ENCODE assay signal across 25 cellular contexts in genomic region chr3:80606073-80606472, GRCh38.
DNase-seq lines count a peak whose midpoint lies in the region; ATAC-seq and TF ChIP-seq lines count a peak whose summit lies in the region.
"Had no signal": no experiment of that assay in that cellular context is flagged by ENCODE, and none has a peak within 500 bp of the region (broad histone marks: within the 10 kb centered on the region; RNA-seq: fewer than 3 reads in every experiment).

No MANE protein-coding gene starts in this region.

- H3K4me2 ChIP-seq in mammary epithelial cell (ENCODE audit: insufficient read depth, low read depth, low read length) (no peak overlapping the region), hepatocyte (no peak overlapping the region)
- H3K4me2 ChIP-seq: BLaER1 treated with 17β-estradiol and CSF1 and Interleukin-3, amounts not matched to agents 10 nM and 100 nM had no signal

- H3K36me3 Mint-ChIP-seq in MCF 10A (ENCODE audit: insufficient read depth, unreplicated experiment) = no peaks in the 10 kb centered on the region
- H3K36me3 Mint-ChIP-seq in endodermal cell (ENCODE audit: low read depth) = no peaks in the 10 kb centered on the region
- no peaks in the 10 kb centered on the region for H3K36me3 Mint-ChIP-seq in type B pancreatic cell
- H3K36me3 Mint-ChIP-seq: activated naive CD8-positive, alpha-beta T cell had no signal

- H3K9ac ChIP-seq in mammary epithelial cell (ENCODE audit: insufficient read depth, low read length) (no peak overlapping the region), endodermal cell (ENCODE audit: extremely low read depth, low read length, poor library complexity, severe bottlenecking) (no peak overlapping the region)
- H3K9ac ChIP-seq: BLaER1 treated with 17β-estradiol and CSF1 and Interleukin-3, amounts not matched to agents 10 nM and 100 nM had no signal

- CTCF ChIA-PET in MCF 10A (lab: Yijun Ruan, JAX) (no interaction called here), mammary epithelial cell (lab: Charles Lee; ENCODE audit: low non-redundant PET) (interaction anchor here (0.6 kb wide), 1 partner anchor 148 kb away, joined by 3 read pairs; no protein-coding TSS in a partner anchor)

- H3K4me3 ChIP-seq in mammary epithelial cell (replicated peaks in 1 of 3; ENCODE audit: insufficient read depth in 1 of 3, low read depth in 2 of 3, low read length in 3 of 3) (no peak overlapping the region), endodermal cell (ENCODE audit: low read length) (no peak overlapping the region), hepatocyte (no peak overlapping the region)
- H3K4me3 ChIP-seq: BLaER1 treated with 17β-estradiol and CSF1 and Interleukin-3, amounts not matched to agents 10 nM and 100 nM; skin epidermis; transverse colon had no signal

- DNase-seq in MCF 10A (ENCODE audit: unreplicated experiment) = peak; percentile 1
- no peak for DNase-seq in mammary epithelial cell
- DNase-seq in endodermal cell = no peak
- DNase-seq in type B pancreatic cell (ENCODE audit: extremely low spot score, unreplicated experiment) = no peak
- DNase-seq in activated T-cell treated with anti-CD3 and anti-CD28 coated beads for 4 hours = no peak
- DNase-seq in hepatocyte (ENCODE audit: low spot score) = no peak
- DNase-seq: activated CD4-positive, alpha-beta T cell treated with anti-CD3 and anti-CD28 coated beads for 36 hours; activated CD8-positive, alpha-beta T cell treated with anti-CD3 and anti-CD28 coated beads, Interleukin-2, amount 10 ng/mL, durations not matched to agents 7 days and 5 days; activated effector memory CD4-positive, alpha-beta T cell treated with Interleukin-2 at 50 U/mL for 16 hours; anterior cingulate cortex; DMS79 treated with DMSO at 0.1 percent for 48 hours; NCI-H1048; NCI-H187 treated with DMSO at 0.1 percent for 48 hours; NCI-H69; nucleus accumbens; stimulated activated CD4-positive, alpha-beta T cell treated with anti-CD3 and anti-CD28 coated beads, Interleukin-2, amount 100 ng/mL, for 24 hours; transverse colon had no signal

- H3K79me2 ChIP-seq in mammary epithelial cell (ENCODE audit: insufficient read depth, low read length) (no peaks in the 10 kb centered on the region), hepatocyte (no peaks in the 10 kb centered on the region)

- no peak overlapping the region for H2AFZ ChIP-seq in mammary epithelial cell (ENCODE audit: low read depth, low read length)
- no peak overlapping the region for H2AFZ ChIP-seq in hepatocyte

- H3K27me3 ChIP-seq in mammary epithelial cell (ENCODE audit: insufficient read depth, low read length) (no peaks in the 10 kb centered on the region), endodermal cell (ENCODE audit: control insufficient read depth, insufficient read depth, low read length, poor library complexity, severe bottlenecking) (no peaks in the 10 kb centered on the region), hepatocyte (no peaks in the 10 kb centered on the region)
- H3K27me3 ChIP-seq: BLaER1 treated with 17β-estradiol and CSF1 and Interleukin-3, amounts not matched to agents 10 nM and 100 nM; transverse colon had no signal

- no peak for TF ChIP-seq CTCF in MCF 10A (IDR thresholded peaks at IDR 0.05; ENCODE audit: unreplicated experiment)
- TF ChIP-seq CTCF in mammary epithelial cell (conservative IDR thresholded peaks at IDR 0.05 in 1 of 2, IDR thresholded peaks at IDR 0.05 in 1 of 2; ENCODE audit: extremely low read depth in 1 of 2, insufficient read depth in 1 of 2, low read depth in 1 of 2, low read length in 2 of 2) = no peak
- TF ChIP-seq CTCF in LNCAP (IDR thresholded peaks at IDR 0.05) = 0 out of 2 replicates have a peak, but pooled peaks have one; percentile 10
- peak; percentile 53 for TF ChIP-seq CTCF in endodermal cell (conservative IDR thresholded peaks at IDR 0.05)
- peak; percentile 40 for TF ChIP-seq CTCF in type B pancreatic cell (conservative IDR thresholded peaks at IDR 0.05)
- TF ChIP-seq CTCF in hepatocyte (IDR thresholded peaks at IDR 0.05; ENCODE audit: poor library complexity) = no peak

- BruUV-seq in MCF 10A (replicated peaks; lab: Mats Ljungman, UMichigan) (no TSS peak), mammary epithelial cell (replicated peaks; lab: Mats Ljungman, UMichigan) (no TSS peak)

- no peaks in the 10 kb centered on the region for H3K9me2 ChIP-seq in hepatocyte (replicated peaks; ENCODE audit: insufficient read depth)

- H3K9me3 Mint-ChIP-seq in MCF 10A (ENCODE audit: unreplicated experiment) (no peaks in the 10 kb centered on the region), endodermal cell (no peaks in the 10 kb centered on the region), type B pancreatic cell (no peaks in the 10 kb centered on the region)
- H3K9me3 Mint-ChIP-seq: dendritic cell treated with granulocyte-macrophage colony-stimulating factor and Interleukin-4, amounts not matched to agents 40 ng/mL and 50 ng/mL, for 4 days had no signal

- intact Hi-C loops in MCF 10A (cut with micrococcal nuclease) = no loop called here
- intact Hi-C loops in mammary epithelial cell (cut with micrococcal nuclease) = no loop called here

- H3K4me1 ChIP-seq in mammary epithelial cell (ENCODE audit: insufficient read depth, low read length) (no peaks in the 10 kb centered on the region), endodermal cell (ENCODE audit: control insufficient read depth, insufficient read depth, low read length) (no peaks in the 10 kb centered on the region), hepatocyte (ENCODE audit: insufficient read depth) (no peaks in the 10 kb centered on the region)
- H3K4me1 ChIP-seq: BLaER1 treated with 17β-estradiol and CSF1 and Interleukin-3, amounts not matched to agents 10 nM and 100 nM; transverse colon had no signal

- H3K4me1 Mint-ChIP-seq in MCF 10A (ENCODE audit: insufficient read depth, unreplicated experiment) (no peaks in the 10 kb centered on the region), endodermal cell (no peaks in the 10 kb centered on the region), type B pancreatic cell (ENCODE audit: unreplicated experiment) (no peaks in the 10 kb centered on the region)
- H3K4me1 Mint-ChIP-seq: activated CD4-positive, alpha-beta T cell treated with anti-CD3 and anti-CD28 coated beads for 36 hours had no signal

- WGBS in mammary epithelial cell (ENCODE audit: low coverage, missing lambda C conversion rate) = 66% methylated on average over 4 of the region's 4 CpGs
- WGBS in endodermal cell (ENCODE audit: insufficient coverage in 1 of 2, insufficient read length in 1 of 2), 2 experiments = 91 to 100% methylated on average over 2 to 4 of the region's 4 CpGs
- WGBS in hepatocyte (ENCODE audit: low lambda C conversion rate, missing lambda C conversion rate) = 77% methylated on average over 4 of the region's 4 CpGs

- POLR2A ChIA-PET in MCF 10A (lab: Yijun Ruan, JAX) = no interaction called here

- H3K27ac Mint-ChIP-seq in MCF 10A (ENCODE audit: low read depth, unreplicated experiment) = no peak overlapping the region
- H3K27ac Mint-ChIP-seq in endodermal cell = no peak overlapping the region
- H3K27ac Mint-ChIP-seq in type B pancreatic cell = no peak overlapping the region
- H3K27ac Mint-ChIP-seq: activated CD4-positive, alpha-beta T cell treated with anti-CD3 and anti-CD28 coated beads for 36 hours; activated CD8-positive, alpha-beta T cell treated with anti-CD3 and anti-CD28 coated beads, Interleukin-2, amount 10 ng/mL, durations not matched to agents 7 days and 5 days; activated naive CD8-positive, alpha-beta T cell; dendritic cell treated with granulocyte-macrophage colony-stimulating factor and Interleukin-4, amounts not matched to agents 40 ng/mL and 50 ng/mL, for 4 days had no signal

- H3K27ac ChIP-seq in mammary epithelial cell (ENCODE audit: insufficient read depth, low read depth, low read length) (no peak overlapping the region), endodermal cell (ENCODE audit: low read depth, low read length) (no peak overlapping the region), hepatocyte (no peak overlapping the region)
- H3K27ac ChIP-seq: BLaER1 treated with 17β-estradiol and CSF1 and Interleukin-3, amounts not matched to agents 10 nM and 100 nM; RWPE1; skin epidermis; transverse colon had no signal

- H4K20me1 ChIP-seq in mammary epithelial cell (ENCODE audit: insufficient read depth, low read length) = no peaks in the 10 kb centered on the region
- H4K20me1 ChIP-seq in hepatocyte (ENCODE audit: insufficient read depth, poor library complexity, severe bottlenecking) = no peaks in the 10 kb centered on the region
- H4K20me1 ChIP-seq: BLaER1 treated with 17β-estradiol and CSF1 and Interleukin-3, amounts not matched to agents 10 nM and 100 nM had no signal

- H3K36me3 ChIP-seq in mammary epithelial cell (ENCODE audit: insufficient read depth, low read length) (no peaks in the 10 kb centered on the region), endodermal cell (ENCODE audit: control insufficient read depth, insufficient read depth, low read length) (no peaks in the 10 kb centered on the region), hepatocyte (replicated peaks; ENCODE audit: insufficient read depth, low read depth) (no peaks in the 10 kb centered on the region)
- H3K36me3 ChIP-seq: BLaER1 treated with 17β-estradiol and CSF1 and Interleukin-3, amounts not matched to agents 10 nM and 100 nM; transverse colon had no signal

- no peak for ATAC-seq in esophagus mucosa
- ATAC-seq: activated CD4-positive, alpha-beta T cell treated with anti-CD3 and anti-CD28 coated beads for 36 hours; activated CD8-positive, alpha-beta T cell treated with anti-CD3 and anti-CD28 coated beads, Interleukin-2, amount 10 ng/mL, durations not matched to agents 7 days and 5 days; left lobe of liver had no signal

- in situ Hi-C loops in mammary epithelial cell (cut with MboI; ENCODE audit: low sequenced_read_pairs in 2 of 2) = no loop called here

- H3K9me3 ChIP-seq in mammary epithelial cell (replicated peaks; ENCODE audit: insufficient read depth, low read length) = no peaks in the 10 kb centered on the region
- H3K9me3 ChIP-seq in endodermal cell (ENCODE audit: control insufficient read depth, low read length) = no peaks in the 10 kb centered on the region
- no peaks in the 10 kb centered on the region for H3K9me3 ChIP-seq in hepatocyte (ENCODE audit: low read depth)
- H3K9me3 ChIP-seq: BLaER1 treated with 17β-estradiol and CSF1 and Interleukin-3, amounts not matched to agents 10 nM and 100 nM; transverse colon had no signal

- H3K27me3 Mint-ChIP-seq in MCF 10A (ENCODE audit: insufficient read depth, unreplicated experiment) (peaks cover 26% of the 10 kb centered on the region), endodermal cell (ENCODE audit: insufficient read depth) (no peaks in the 10 kb centered on the region), type B pancreatic cell (no peaks in the 10 kb centered on the region)
- H3K27me3 Mint-ChIP-seq: activated CD4-positive, alpha-beta T cell treated with anti-CD3 and anti-CD28 coated beads for 36 hours; activated naive CD8-positive, alpha-beta T cell; dendritic cell treated with granulocyte-macrophage colony-stimulating factor and Interleukin-4, amounts not matched to agents 40 ng/mL and 50 ng/mL, for 4 days had no signal

- dilution Hi-C loops in mammary epithelial cell (cut with HindIII; ENCODE audit: low sequenced_read_pairs) = no loop called here

- H3K4me3 Mint-ChIP-seq in MCF 10A (ENCODE audit: unreplicated experiment) (no peak overlapping the region), endodermal cell (no peak overlapping the region), type B pancreatic cell (no peak overlapping the region)
- H3K4me3 Mint-ChIP-seq: activated CD4-positive, alpha-beta T cell treated with anti-CD3 and anti-CD28 coated beads for 36 hours; activated CD8-positive, alpha-beta T cell treated with anti-CD3 and anti-CD28 coated beads, Interleukin-2, amount 10 ng/mL, durations not matched to agents 7 days and 5 days; activated naive CD8-positive, alpha-beta T cell; dendritic cell treated with granulocyte-macrophage colony-stimulating factor and Interleukin-4, amounts not matched to agents 40 ng/mL and 50 ng/mL, for 4 days had no signal

Comparison
In these comparisons a context has a peak if more than half of its experiments do, and no peak if none do; other contexts are left out.
1. CTCF ChIP-seq: peak in LNCAP (single experiment), endodermal cell (single experiment) and type B pancreatic cell (single experiment); none in MCF 10A (single experiment), mammary epithelial cell (0 of 2) and hepatocyte (single experiment).